ENCODE assay signal across 29 cellular contexts in genomic region chr18:76562286-76562840, GRCh38.
"Had no signal": no experiment of that assay in that cellular context is flagged by ENCODE, and none has a peak within 500 bp of the region (broad histone marks: within the 10 kb centered on the region; RNA-seq: fewer than 3 reads in every experiment).

No MANE protein-coding gene starts in this region.

- H3K27me3 Mint-ChIP-seq: dendritic cell treated with granulocyte-macrophage colony-stimulating factor and Interleukin-4, amounts not matched to agents 40 ng/mL and 50 ng/mL, for 4 days had no signal

- H3K36me3 Mint-ChIP-seq: natural killer cell treated with Interleukin-12 subunit alpha and Interleukin-12 subunit beta and Interleukin-15 and Interleukin-18, amount 100 ng/mL, for 72 hours had no signal

- FAIRE-seq: endothelial cell of umbilical vein had no signal

- H3K4me2 ChIP-seq: hepatocyte, smooth muscle cell had no signal

- H3K4me3 ChIP-seq: colonic mucosa, esophagus muscularis mucosa, gastroesophageal sphincter, heart left ventricle, hepatocyte, left lung, mucosa of descending colon, prostate gland, right atrium auricular region, smooth muscle cell, stomach, thyroid gland had no signal

- H3K9me3 Mint-ChIP-seq: dendritic cell treated with granulocyte-macrophage colony-stimulating factor and Interleukin-4, amounts not matched to agents 40 ng/mL and 50 ng/mL, for 4 days; mesothelial cell of epicardium; natural killer cell treated with Interleukin-12 subunit alpha and Interleukin-12 subunit beta and Interleukin-15 and Interleukin-18, amount 100 ng/mL, for 72 hours had no signal

- DNase-seq: colonic mucosa; effector CD8-positive, alpha-beta T cell; foreskin keratinocyte; left cardiac atrium; left lung; mesenchymal stem cell; mucosa of descending colon; naive B cell; stimulated activated CD4-positive, alpha-beta T cell treated with anti-CD3 and anti-CD28 coated beads, Interleukin-12 subunit alpha, Interleukin-12 subunit beta, amount 100 ng/mL, for 4 hours; stimulated activated CD4-positive, alpha-beta T cell treated with anti-CD3 and anti-CD28 coated beads, Interleukin-1b, Interleukin-23, amount 100 ng/mL, for 48 hours; stimulated activated CD4-positive, alpha-beta T cell treated with anti-CD3 and anti-CD28 coated beads, Interleukin-4, amount 100 ng/mL, for 1 hour; stimulated activated CD8-positive, alpha-beta memory T cell treated with anti-CD3 and anti-CD28 coated beads, Interleukin-4, amount 100 ng/mL, for 48 hours; stimulated activated naive CD4-positive, alpha-beta T cell treated with Interleukin-2 at 50 U/mL for 16 hours; stomach; thyroid gland; trophoblast cell had no signal

- H2AFZ ChIP-seq: hepatocyte had no signal

- H3K27ac Mint-ChIP-seq: dendritic cell treated with granulocyte-macrophage colony-stimulating factor and Interleukin-4, amounts not matched to agents 40 ng/mL and 50 ng/mL, for 4 days; mesothelial cell of epicardium; natural killer cell treated with Interleukin-12 subunit alpha and Interleukin-12 subunit beta and Interleukin-15 and Interleukin-18, amount 100 ng/mL, for 72 hours had no signal

- H3K27me3 ChIP-seq: colonic mucosa, foreskin keratinocyte, heart left ventricle, hepatocyte, right atrium auricular region, thyroid gland had no signal

- ATAC-seq: foreskin keratinocyte, gastroesophageal sphincter, heart left ventricle, left cardiac atrium, left lung, mucosa of descending colon, sciatic nerve had no signal

- H3K36me3 ChIP-seq: colonic mucosa, esophagus muscularis mucosa, gastroesophageal sphincter, heart left ventricle, left lung, prostate gland, right atrium auricular region, stomach, thyroid gland had no signal

- H3K4me3 Mint-ChIP-seq: dendritic cell treated with granulocyte-macrophage colony-stimulating factor and Interleukin-4, amounts not matched to agents 40 ng/mL and 50 ng/mL, for 4 days; mesothelial cell of epicardium; naive B cell; natural killer cell treated with Interleukin-12 subunit alpha and Interleukin-12 subunit beta and Interleukin-15 and Interleukin-18, amount 100 ng/mL, for 72 hours; neural crest cell had no signal

- H3K9me3 ChIP-seq: colonic mucosa, esophagus muscularis mucosa, gastroesophageal sphincter, heart left ventricle, left lung, mucosa of descending colon, prostate gland, right atrium auricular region, stomach, thyroid gland had no signal

- H3K79me2 ChIP-seq: hepatocyte had no signal

- H3K27ac ChIP-seq: colonic mucosa, esophagus muscularis mucosa, foreskin keratinocyte, gastroesophageal sphincter, heart left ventricle, hepatocyte, left lung, prostate gland, right atrium auricular region, stomach, thyroid gland had no signal
